Comparison of ENCODE assay signal across 1 cellular context in the genomic region with DNA sequence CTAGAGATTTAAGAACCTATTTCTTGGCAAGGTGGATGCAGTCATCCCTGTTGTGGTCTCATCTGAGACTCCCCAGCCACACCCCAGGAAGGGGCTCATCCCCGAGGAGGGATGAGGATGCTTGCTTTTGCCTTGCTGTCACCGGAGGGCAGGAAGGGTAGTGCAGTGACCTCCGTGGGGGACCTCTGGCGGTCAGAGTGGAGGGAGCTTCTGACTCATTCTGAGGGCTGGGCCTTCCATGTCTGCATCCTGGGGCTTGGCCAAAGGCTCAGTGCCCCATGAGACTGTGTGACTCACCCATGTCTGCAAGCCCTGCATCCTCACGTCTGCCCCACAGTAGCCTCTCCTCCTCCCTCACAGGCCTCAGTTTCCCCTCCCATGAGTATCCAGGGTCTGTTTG.
TF ChIP-seq lines count a peak whose summit lies in the region.

No MANE protein-coding gene starts in this region.

TF ChIP-seq in H1, 55 proteins besides CTCF, POLR2A, EP300 and RAD21:
- TF ChIP-seq JUND (IDR thresholded peaks at IDR 0.05; ENCODE audit: low read length) = 0 out of 2 replicates have a peak, but pooled peaks have one; percentile 28
- no peak for TF ChIP-seq ZNF274 (IDR thresholded peaks at IDR 0.05; ENCODE audit: borderline replicate concordance, extremely low read depth, low read length)
- TF ChIP-seq SIN3A (conservative IDR thresholded peaks at IDR 0.05 in 1 of 2, IDR thresholded peaks at IDR 0.05 in 1 of 2; ENCODE audit: low read depth in 1 of 2, low read length in 2 of 2) = no peak
